19 cellular contexts compared by ENCODE assay signal in genomic region chr2:148684507-148684906, GRCh38.
"Had no signal": no experiment of that assay in that cellular context is flagged by ENCODE, and none has a peak within 500 bp of the region (broad histone marks: within the 10 kb centered on the region; RNA-seq: fewer than 3 reads in every experiment).

No MANE protein-coding gene starts in this region.

- ATAC-seq: heart right ventricle; psoas muscle; right lobe of liver; stimulated activated memory B cell treated with anti-CD40 and anti-IgM and Interleukin-4, amounts not matched to agents 10 μg/mL and 1 μg/mL and 100 μg/mL, for 72 hours had no signal

- H3K27me3 Mint-ChIP-seq: naive B cell; stimulated activated memory B cell treated with anti-CD40 and anti-IgM and Interleukin-4, amounts not matched to agents 10 μg/mL and 1 μg/mL and 100 μg/mL, for 72 hours; stimulated activated naive CD8-positive, alpha-beta T cell treated with anti-CD3 and anti-CD28 coated beads, Interleukin-15, Interleukin-2, amounts not matched to agents 100 ng/mL and 50 ng/mL, for 24 hours had no signal

- DNase-seq: cortex of kidney; dorsolateral prefrontal cortex; effector CD8-positive, alpha-beta T cell; heart right ventricle; hypothalamus; islet precursor cell; left ventricle myocardium inferior; mesendoderm; naive B cell; psoas muscle; retina; right lobe of liver; stimulated activated CD4-positive, alpha-beta T cell treated with anti-CD3 and anti-CD28 coated beads, Interleukin-4, amount 100 ng/mL, for 1 hour; stimulated activated CD8-positive, alpha-beta memory T cell treated with anti-CD3 and anti-CD28 coated beads, Interleukin-4, amount 100 ng/mL, for 48 hours had no signal

- H3K27ac ChIP-seq: dorsolateral prefrontal cortex, heart right ventricle, left ventricle myocardium inferior, neutrophil, psoas muscle, right lobe of liver, tibial nerve had no signal

- H3K9me3 ChIP-seq: neutrophil, psoas muscle, right lobe of liver had no signal

- H3K27me3 ChIP-seq: dorsolateral prefrontal cortex, heart right ventricle, neutrophil, right lobe of liver, tibial nerve had no signal

- H3K36me3 Mint-ChIP-seq: naive B cell had no signal

- H3K27ac Mint-ChIP-seq: stimulated activated memory B cell treated with anti-CD40 and anti-IgM and Interleukin-4, amounts not matched to agents 10 μg/mL and 1 μg/mL and 100 μg/mL, for 72 hours; stimulated activated naive CD8-positive, alpha-beta T cell treated with anti-CD3 and anti-CD28 coated beads, Interleukin-15, Interleukin-2, amounts not matched to agents 100 ng/mL and 50 ng/mL, for 24 hours had no signal

- H3K4me3 Mint-ChIP-seq: stimulated activated memory B cell treated with anti-CD40 and anti-IgM and Interleukin-4, amounts not matched to agents 10 μg/mL and 1 μg/mL and 100 μg/mL, for 72 hours; stimulated activated naive CD8-positive, alpha-beta T cell treated with anti-CD3 and anti-CD28 coated beads, Interleukin-15, Interleukin-2, amounts not matched to agents 100 ng/mL and 50 ng/mL, for 24 hours had no signal

- H3K4me3 ChIP-seq: dorsolateral prefrontal cortex, heart right ventricle, left ventricle myocardium inferior, lung, psoas muscle, right lobe of liver, tibial nerve had no signal

- H3K36me3 ChIP-seq: heart right ventricle, left ventricle myocardium inferior, neutrophil, right lobe of liver, tibial nerve had no signal
